Comparison of ENCODE assay signal across 4 cellular contexts in the genomic region with DNA sequence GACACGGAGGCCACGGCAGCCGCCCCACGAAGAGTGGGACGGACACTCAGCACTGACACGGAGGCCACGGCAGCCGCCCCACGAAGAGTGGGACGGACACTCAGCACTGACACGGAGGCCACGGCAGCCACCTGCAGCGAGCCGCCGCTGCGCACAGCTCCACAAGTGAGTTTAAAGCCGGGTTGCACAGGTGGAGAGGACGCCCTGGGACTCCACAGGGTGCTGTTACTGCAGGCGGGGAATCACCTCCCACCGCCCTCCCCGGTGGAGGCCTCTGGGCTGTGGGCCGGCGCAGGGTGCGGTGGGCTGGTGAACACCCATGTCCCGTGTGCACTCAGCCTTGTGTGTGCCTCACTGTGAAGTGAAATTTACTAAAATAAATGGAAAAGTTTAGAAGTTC. TPM values are rescaled to one million over a fixed set of nuclear protein-coding genes. Genes with fewer than 3 reads are reported as not detected.
"Had no signal": no experiment of that assay in that cellular context is flagged by ENCODE, and none has a peak within 500 bp of the region (broad histone marks: within the 10 kb centered on the region; RNA-seq: fewer than 3 reads in every experiment).

No MANE protein-coding gene starts in this region.

RNA-seq across cellular contexts. Expression of a gene that starts 13.1 kb away (rescaled TPM):
- total RNA-seq: GM23248, H1, H4, HFFc6 had no signal
